16 cellular contexts compared by ENCODE assay signal in genomic region chr1:20701847-20702246, GRCh38. TPM values are rescaled to one million over a fixed set of nuclear protein-coding genes. Genes with fewer than 3 reads are reported as not detected.
"Had no signal": no experiment of that assay in that cellular context is flagged by ENCODE, and none has a peak within 500 bp of the region (broad histone marks: within the 10 kb centered on the region; RNA-seq: fewer than 3 reads in every experiment).

No MANE protein-coding gene starts in this region.

- H3K9me3 ChIP-seq: MG63, SK-N-SH had no signal

- H3K36me3 ChIP-seq: MG63 had no signal

- H3K4me3 ChIP-seq: MG63 had no signal

- FAIRE-seq: RCC 7860 had no signal

- H3K27me3 ChIP-seq: MG63 had no signal

- DNase-seq: MG63, NCI-H1092 treated with DMSO at 0.1 percent for 48 hours, NCI-H1436, NCI-H1694, NCI-H187 treated with DMSO at 0.1 percent for 48 hours, NCI-H2029 treated with DMSO at 0.1 percent for 48 hours, NCI-H226, NCI-H446, NCI-H510A, NCI-H524 treated with DMSO at 0.1 percent for 48 hours, NCI-H774, SHP77, SK-N-SH, SW 1271 had no signal

RNA-seq across cellular contexts. Expression of gene KIF17, which starts 16.0 kb away (rescaled TPM):
- total RNA-seq: SK-MEL-5 had no signal
